In the genomic region with DNA sequence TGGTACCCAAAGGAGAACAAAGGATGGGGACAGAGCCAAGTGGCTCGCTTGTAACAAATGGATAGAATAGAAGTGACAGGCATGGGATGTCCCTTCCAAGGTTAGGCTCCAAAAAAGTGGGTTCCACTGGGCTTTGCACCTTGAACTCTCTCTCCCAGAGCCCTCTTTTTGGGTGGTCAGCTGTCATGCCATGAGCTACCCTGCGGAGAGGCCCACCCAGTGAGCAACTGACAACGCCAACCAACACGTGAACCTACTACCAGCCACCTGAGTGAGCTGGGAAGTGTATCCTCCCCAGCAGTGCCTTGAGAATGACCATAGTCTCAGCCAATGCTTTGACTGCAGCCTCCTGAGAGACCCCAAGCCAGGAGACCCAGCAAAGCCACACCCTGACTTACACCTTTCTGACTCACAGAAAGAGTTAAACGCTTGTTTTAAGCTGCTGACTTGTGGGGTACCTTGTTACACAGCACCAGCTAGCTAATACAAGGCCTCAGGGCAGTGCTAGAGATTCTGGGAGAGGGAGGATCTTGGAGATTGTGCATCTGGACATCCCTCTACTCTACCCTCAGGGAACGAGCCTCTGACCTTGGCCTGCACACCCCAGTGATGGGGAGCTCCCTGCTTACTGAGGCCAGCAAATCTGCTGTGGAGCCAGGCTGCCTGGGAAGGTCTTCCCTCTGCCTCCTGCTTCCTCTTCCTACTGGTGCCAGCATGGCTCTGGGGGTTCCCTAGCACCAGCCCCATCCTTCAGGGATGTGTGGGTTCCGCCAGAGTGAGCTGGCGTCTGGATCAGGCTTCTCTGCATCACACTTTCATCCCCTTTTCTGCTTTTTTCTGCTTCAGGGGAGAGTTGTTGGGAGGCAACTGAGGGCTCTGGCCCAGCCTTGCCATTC, we compare ENCODE assay signal across 23 cellular contexts. TPM values are rescaled to one million over a fixed set of nuclear protein-coding genes. Genes with fewer than 3 reads are reported as not detected.
A peak's percentile ranks its signal among the peaks of the same experiment; 100 is the strongest.
DNase-seq lines count a peak whose midpoint lies in the region; ATAC-seq and TF ChIP-seq lines count a peak whose summit lies in the region.
"Had no signal": no experiment of that assay in that cellular context is flagged by ENCODE, and none has a peak within 500 bp of the region (broad histone marks: within the 10 kb centered on the region; RNA-seq: fewer than 3 reads in every experiment).

No MANE protein-coding gene starts in this region.

- H3K4me2 ChIP-seq in neuronal stem cell (ENCODE audit: insufficient read depth, low read length, poor library complexity, severe bottlenecking) (no peak overlapping the region), smooth muscle cell (no peak overlapping the region)

- H3K14ac ChIP-seq in neuronal stem cell (ENCODE audit: low read length) = no peak overlapping the region

- TF ChIP-seq CTCF in endodermal cell (conservative IDR thresholded peaks at IDR 0.05) (no peak), smooth muscle cell (IDR thresholded peaks at IDR 0.05; ENCODE audit: borderline replicate concordance, insufficient read depth, poor library complexity, severe bottlenecking) (no peak)

- no peaks in the 10 kb centered on the region for H3K79me2 ChIP-seq in smooth muscle cell (ENCODE audit: low read depth)

- H3K27me3 ChIP-seq in endodermal cell (ENCODE audit: control insufficient read depth, insufficient read depth, low read length, poor library complexity, severe bottlenecking) = no peaks in the 10 kb centered on the region
- H3K27me3 ChIP-seq in neuronal stem cell (ENCODE audit: control insufficient read depth in 3 of 3, insufficient read depth in 3 of 3, low read depth in 1 of 3, low read length in 3 of 3) = no peaks in the 10 kb centered on the region
- H3K27me3 ChIP-seq in smooth muscle cell (ENCODE audit: low read depth) = no peaks in the 10 kb centered on the region
- H3K27me3 ChIP-seq: MG63, Peyer's patch had no signal

- H3K23ac ChIP-seq in neuronal stem cell (ENCODE audit: low read depth, low read length, poor library complexity) = no peak overlapping the region

- no peak overlapping the region for H2BK120ac ChIP-seq in neuronal stem cell (ENCODE audit: low read depth, low read length)

- H2BK5ac ChIP-seq in neuronal stem cell (ENCODE audit: low read length) = no peak overlapping the region

- H3K79me1 ChIP-seq in neuronal stem cell (ENCODE audit: low read depth, low read length) = peaks cover under 1% of the 10 kb centered on the region

- H3F3A ChIP-seq in smooth muscle cell (ENCODE audit: low read depth) = no peaks in the 10 kb centered on the region

- no peak overlapping the region for H2BK12ac ChIP-seq in neuronal stem cell (ENCODE audit: low read length)

- 86% methylated on average over 2 to 8 of the region's 8 CpGs for WGBS in endodermal cell (ENCODE audit: insufficient coverage in 1 of 2, insufficient read length in 1 of 2), 2 experiments
- WGBS in neuronal stem cell (ENCODE audit: extremely low coverage in 2 of 2, insufficient read length in 2 of 2, insufficient replicate concordance in 1 of 2), 2 donors = no CpG with 5 or more reads among the region's 8 CpGs
- WGBS in smooth muscle cell (ENCODE audit: low lambda C conversion rate) = 98% methylated on average over 8 of the region's 8 CpGs

- peaks cover 4% of the 10 kb centered on the region for H3K9me3 Mint-ChIP-seq in endodermal cell

- H3K4me1 Mint-ChIP-seq in endodermal cell = no peaks in the 10 kb centered on the region

- H3K4me1 ChIP-seq in endodermal cell (ENCODE audit: control insufficient read depth, insufficient read depth, low read length) = no peaks in the 10 kb centered on the region
- H3K4me1 ChIP-seq in neuronal stem cell (ENCODE audit: control insufficient read depth in 2 of 2, insufficient read depth in 1 of 2, low read depth in 1 of 2, low read length in 2 of 2) = peaks cover 7 to 11% of the 10 kb centered on the region in 2 donors
- no peaks in the 10 kb centered on the region for H3K4me1 ChIP-seq in smooth muscle cell (ENCODE audit: low read depth)
- H3K4me1 ChIP-seq: Peyer's patch had no signal

- no peak overlapping the region for H2AFZ ChIP-seq in neuronal stem cell (ENCODE audit: low read length)
- no peak overlapping the region for H2AFZ ChIP-seq in smooth muscle cell (ENCODE audit: low read depth)

- peak overlapping the region; percentile 76 for H2AK5ac ChIP-seq in neuronal stem cell (ENCODE audit: low read depth, low read length)

- H3K4me3 ChIP-seq in endodermal cell (ENCODE audit: low read length) (no peak overlapping the region), neuronal stem cell (ENCODE audit: low read length in 2 of 2) (no peak overlapping the region), smooth muscle cell (no peak overlapping the region)
- H3K4me3 ChIP-seq: MG63, Peyer's patch had no signal

- H4K8ac ChIP-seq in neuronal stem cell (ENCODE audit: low read depth, low read length) = no peak overlapping the region

- ATAC-seq in GM18870 (IDR thresholded peaks at IDR 0.05; ENCODE audit: unreplicated experiment) = no peak
- ATAC-seq in HG02678 (IDR thresholded peaks at IDR 0.05; ENCODE audit: unreplicated experiment) = no peak

- no peaks in the 10 kb centered on the region for H3K9me3 ChIP-seq in endodermal cell (ENCODE audit: control insufficient read depth, low read length)
- H3K9me3 ChIP-seq in neuronal stem cell (replicated peaks in 1 of 2; ENCODE audit: control insufficient read depth in 2 of 2, insufficient read depth in 1 of 2, low read depth in 1 of 2, low read length in 2 of 2) = peaks cover 0 to 3% of the 10 kb centered on the region in 2 donors
- H3K9me3 ChIP-seq in smooth muscle cell (replicated peaks; ENCODE audit: low read depth) = no peaks in the 10 kb centered on the region
- H3K9me3 ChIP-seq: MG63, Peyer's patch had no signal

- peak; percentile 0 for DNase-seq in activated CD4-positive, alpha-beta T cell treated with anti-CD3 and anti-CD28 coated beads for 1 hour
- DNase-seq in activated CD4-positive, alpha-beta T cell treated with anti-CD3 and anti-CD28 coated beads, Interleukin-2, amount 50 U/mL, for 4 hours = no peak
- DNase-seq in endodermal cell = peak; percentile 30
- DNase-seq in neuronal stem cell (ENCODE audit: low spot score) = no peak
- DNase-seq in ureter (ENCODE audit: low spot score) = peak; percentile 14
- no peak for DNase-seq in smooth muscle cell (lab: John Stamatoyannopoulos, UW; ENCODE audit: unreplicated experiment)
- DNase-seq: AML-193; DMS79; Kasumi-1; MG63; NCI-H1048; NCI-H146; NCI-H2081; NCI-H2171 treated with DMSO at 0.1 percent for 48 hours; NCI-H748 treated with DMSO at 0.1 percent for 48 hours; NK-92 treated with Interleukin-12 subunit alpha and Interleukin-12 subunit beta, amount 100 ng/mL, for 24 hours had no signal

- no peak overlapping the region for H3K9ac ChIP-seq in endodermal cell (ENCODE audit: extremely low read depth, low read length, poor library complexity, severe bottlenecking)
- H3K9ac ChIP-seq in neuronal stem cell (ENCODE audit: low read depth, low read length, poor library complexity) = no peak overlapping the region
- no peak overlapping the region for H3K9ac ChIP-seq in smooth muscle cell (ENCODE audit: low read depth)

- H4K20me1 ChIP-seq in smooth muscle cell (ENCODE audit: low read depth) = no peaks in the 10 kb centered on the region

- peak overlapping the region; percentile 49 for H3K18ac ChIP-seq in neuronal stem cell (ENCODE audit: low read length)

- H3K36me3 ChIP-seq in endodermal cell (ENCODE audit: control insufficient read depth, insufficient read depth, low read length) (no peaks in the 10 kb centered on the region), neuronal stem cell (replicated peaks in 1 of 2; ENCODE audit: control insufficient read depth in 2 of 2, insufficient read depth in 2 of 2, low read length in 2 of 2) (peaks cover 0 to 2% of the 10 kb centered on the region in 2 donors), smooth muscle cell (ENCODE audit: low read depth) (no peaks in the 10 kb centered on the region)
- H3K36me3 ChIP-seq: MG63, Peyer's patch had no signal

- H2BK15ac ChIP-seq in neuronal stem cell (ENCODE audit: low read length) = no peak overlapping the region

- H3K4ac ChIP-seq in neuronal stem cell (ENCODE audit: low read length) = no peak overlapping the region

- no peak overlapping the region for H3K27ac Mint-ChIP-seq in endodermal cell

- H3K27ac ChIP-seq in endodermal cell (ENCODE audit: low read depth, low read length) = no peak overlapping the region
- no peak overlapping the region for H3K27ac ChIP-seq in neuronal stem cell (replicated peaks; ENCODE audit: low read length)
- H3K27ac ChIP-seq in smooth muscle cell (ENCODE audit: low read depth) = no peak overlapping the region
- H3K27ac ChIP-seq: 22Rv1, C4-2B, Peyer's patch had no signal

- H3K36me3 Mint-ChIP-seq in endodermal cell (ENCODE audit: low read depth) = no peaks in the 10 kb centered on the region

- no peak overlapping the region for H3K4me3 Mint-ChIP-seq in endodermal cell

- H3K27me3 Mint-ChIP-seq in endodermal cell (ENCODE audit: insufficient read depth) = peaks cover 6% of the 10 kb centered on the region

- H4K91ac ChIP-seq in neuronal stem cell (ENCODE audit: low read depth, low read length, poor library complexity) = no peak overlapping the region

RNA-seq across cellular contexts. Expression of a gene that starts 29.1 kb away (rescaled TPM):
- not detected for total RNA-seq in endodermal cell
- polyA plus RNA-seq in endodermal cell (2013, experiment 1 of 2) = not detected
- polyA plus RNA-seq in endodermal cell (2013, experiment 2 of 2) = not detected
- not detected for polyA plus RNA-seq in neuronal stem cell (2013, experiment 1 of 2)
- polyA plus RNA-seq in neuronal stem cell (2013, experiment 2 of 2) = not detected
- not detected for total RNA-seq in ureter
- not detected in 2 replicates for total RNA-seq in smooth muscle cell
- polyA plus RNA-seq in smooth muscle cell = 0.26 TPM in 1 of 2 replicates, not detected in the other
- total RNA-seq: NCI-H460, Peyer's patch, SK-MEL-5 had no signal

Comparison
In these comparisons a context has a peak if more than half of its experiments do, and no peak if none do; other contexts are left out.
1. DNase-seq: peak in activated CD4-positive, alpha-beta T cell treated with anti-CD3 and anti-CD28 coated beads for 1 hour (single experiment), endodermal cell (single experiment) and ureter (single experiment); none in activated CD4-positive, alpha-beta T cell treated with anti-CD3 and anti-CD28 coated beads, Interleukin-2, amount 50 U/mL, for 4 hours (0 of 2), neuronal stem cell (single experiment) and smooth muscle cell (single experiment).